11 cellular contexts compared by ENCODE assay signal in genomic region chr7:112056409-112056808, GRCh38.
DNase-seq lines count a peak whose midpoint lies in the region; ATAC-seq, FAIRE-seq and TF ChIP-seq lines count a peak whose summit lies in the region.
"Had no signal": no experiment of that assay in that cellular context is flagged by ENCODE, and none has a peak within 500 bp of the region (broad histone marks: within the 10 kb centered on the region; RNA-seq: fewer than 3 reads in every experiment).

No MANE protein-coding gene starts in this region.

- H3K4me1 ChIP-seq in A549 (peaks cover 80% of the 10 kb centered on the region), uterus (no peaks in the 10 kb centered on the region)
- H3K4me1 ChIP-seq: BLaER1, parathyroid adenoma had no signal

- POLR2A ChIA-PET in A549 (lab: Yijun Ruan, JAX), result no interaction called here

- 15% methylated on average over 2 of the region's 2 CpGs for WGBS in A549 (ENCODE audit: missing lambda C conversion rate)

- CTCF ChIA-PET in A549 (lab: Yijun Ruan, JAX), result interaction anchor here (2.2 kb wide), 1 partner anchor 293 kb away, joined by 6 read pairs; no protein-coding TSS in a partner anchor

- 0 out of 5 replicates have a peak, but pooled peaks of 1 of the 2 experiments have one; percentile 21 for TF ChIP-seq EP300 in A549 (IDR thresholded peaks at IDR 0.05)

- no peak for FAIRE-seq in A549 (lab: Jason Lieb, UNC)
- FAIRE-seq: urothelium cell line had no signal

- TF ChIP-seq POLR2A in A549 (IDR thresholded peaks at IDR 0.05; ENCODE audit: low read length) (no peak), uterus (IDR thresholded peaks at IDR 0.05) (no peak)

- in situ Hi-C loops in brain microvascular endothelial cell (cut with HindIII; ENCODE audit: low pct_ligation_motif_present, low sequenced_read_pairs), result no loop called here

- intact Hi-C loops in uterus (cut with DNase I; ENCODE audit: low total_unique reads), result no loop called here

- H3K27me3 ChIP-seq in brain microvascular endothelial cell (replicated peaks) (no peaks in the 10 kb centered on the region), uterus (no peaks in the 10 kb centered on the region)
- H3K27me3 ChIP-seq: BLaER1 had no signal

- H3K27ac ChIP-seq in A549, result peak overlapping the region; percentile 23 to 59; a peak in 2 of 6 replicates
- H3K27ac ChIP-seq in brain microvascular endothelial cell, result no peak overlapping the region
- no peak overlapping the region for H3K27ac ChIP-seq in substantia nigra (ENCODE audit: low read depth, low read length, poor library complexity, severe bottlenecking)
- no peak overlapping the region for H3K27ac ChIP-seq in uterus
- H3K27ac ChIP-seq: BLaER1, parathyroid adenoma had no signal

- H3K4me3 ChIP-seq in A549 (no peak overlapping the region), brain microvascular endothelial cell (ENCODE audit: low read depth, low read length) (no peak overlapping the region), uterus (no peak overlapping the region)
- H3K4me3 ChIP-seq: BLaER1 had no signal

- TF ChIP-seq CTCF in A549 (IDR thresholded peaks at IDR 0.05), result no peak
- no peak for TF ChIP-seq CTCF in brain microvascular endothelial cell (IDR thresholded peaks at IDR 0.05; ENCODE audit: low read depth, low read length, missing control alignments)
- TF ChIP-seq CTCF in uterus (IDR thresholded peaks at IDR 0.05), result no peak

- ATAC-seq in A549, result peak; percentile 67 to 69; a peak in 4 of 6 replicates
- peak; percentile 76 for ATAC-seq in GM19351 (IDR thresholded peaks at IDR 0.05; ENCODE audit: unreplicated experiment)
- peak; percentile 86 for ATAC-seq in HG03342 (IDR thresholded peaks at IDR 0.05; ENCODE audit: unreplicated experiment)

- H3K9me3 ChIP-seq in A549 (no peaks in the 10 kb centered on the region), uterus (no peaks in the 10 kb centered on the region)
- H3K9me3 ChIP-seq: BLaER1 had no signal

- TF ChIP-seq RAD21 in A549 (conservative IDR thresholded peaks at IDR 0.05 in 1 of 2, IDR thresholded peaks at IDR 0.05 in 1 of 2), result no peak

- DNase-seq in A549 (ENCODE audit: low read depth in 1 of 2, low spot score in 1 of 2) (peak; percentile 48 to 64), brain microvascular endothelial cell (peak; percentile 37), substantia nigra (lab: John Stamatoyannopoulos, UW) (no peak), NCI-H1694 (lab: John Stamatoyannopoulos, UW) (no peak), uterus (no peak)
- DNase-seq in stimulated activated naive CD4-positive, alpha-beta T cell treated with Interleukin-2 at 50 U/mL for 16 hours (lab: John Stamatoyannopoulos, UW), result no peak

- H3K36me3 ChIP-seq in brain microvascular endothelial cell (replicated peaks), result no peaks in the 10 kb centered on the region
- no peaks in the 10 kb centered on the region for H3K36me3 ChIP-seq in uterus
- H3K36me3 ChIP-seq: BLaER1 had no signal

- peak overlapping the region; percentile 44 for H3K4me2 ChIP-seq in A549
- H3K4me2 ChIP-seq: BLaER1 had no signal

TF ChIP-seq in A549, 52 proteins besides CTCF, POLR2A, EP300 and RAD21:
- TF ChIP-seq MAFK (IDR thresholded peaks at IDR 0.05; ENCODE audit: partially characterized antibody), result peak; percentile 30
- TF ChIP-seq CEBPB (IDR thresholded peaks at IDR 0.05), result peak in 1 of 2 experiments; percentile 70; a peak in 2 of 4 replicates
- TF ChIP-seq ZFP36 (IDR thresholded peaks at IDR 0.05; ENCODE audit: borderline replicate concordance, partially characterized antibody), result no peak
- no peak for TF ChIP-seq FOSL2 (IDR thresholded peaks at IDR 0.05)
- peak; percentile 49 for TF ChIP-seq FOSL2 (CRISPR knock-in tag; IDR thresholded peaks at IDR 0.05)
TF ChIP-seq in A549: peak in this region for 3.

Comparison
In these comparisons a context has a peak if more than half of its experiments do, and no peak if none do; other contexts are left out.
1. DNase-seq: peak in A549 (2 of 2) and brain microvascular endothelial cell (single experiment); none in substantia nigra (0 of 49), NCI-H1694 (single experiment), stimulated activated naive CD4-positive, alpha-beta T cell treated with Interleukin-2 at 50 U/mL for 16 hours (single experiment) and uterus (0 of 2).
2. H3K27ac ChIP-seq: peak in A549 (2 of 2); none in brain microvascular endothelial cell (single experiment), substantia nigra (single experiment) and uterus (0 of 2).
3. Peak in every context shown above with its lines, with median percentiles within 50 percentile points of each other: ATAC-seq.